ENCODE assay signal across 21 cellular contexts in genomic region chr1:112548540-112548939, GRCh38. TPM values are rescaled to one million over a fixed set of nuclear protein-coding genes. Genes with fewer than 3 reads are reported as not detected.
DNase-seq lines count a peak whose midpoint lies in the region; ATAC-seq, FAIRE-seq and TF ChIP-seq lines count a peak whose summit lies in the region.
"Had no signal": no experiment of that assay in that cellular context is flagged by ENCODE, and none has a peak within 500 bp of the region (broad histone marks: within the 10 kb centered on the region; RNA-seq: fewer than 3 reads in every experiment).

No MANE protein-coding gene starts in this region.

- no peaks in the 10 kb centered on the region for H4K20me1 ChIP-seq in PC-3 (ENCODE audit: low read length)
- H4K20me1 ChIP-seq: BLaER1 treated with 17β-estradiol and CSF1 and Interleukin-3, amounts not matched to agents 10 nM and 100 nM had no signal

- H3K9me2 ChIP-seq in PC-3 (replicated peaks; ENCODE audit: low read length), result no peaks in the 10 kb centered on the region

- H3K79me2 ChIP-seq in PC-3 (ENCODE audit: low read length), result no peaks in the 10 kb centered on the region

- no peak for TF ChIP-seq CTCF in PC-3 (conservative IDR thresholded peaks at IDR 0.05; ENCODE audit: low read depth, low read length)

- no peak overlapping the region for H2AFZ ChIP-seq in PC-3 (ENCODE audit: low read length)

- peak; percentile 70 for ATAC-seq in PC-3
- no peak for ATAC-seq in sciatic nerve
- no peak for ATAC-seq in SK-N-SH treated with all-trans-retinoic acid at 6 μM for 48 hours
- ATAC-seq: A549, HepG2 had no signal

- H3K27ac ChIP-seq in PC-3 (ENCODE audit: low read length) (no peak overlapping the region), mucosa of rectum (ENCODE audit: low read depth in 2 of 2, low read length in 2 of 2) (peak overlapping the region; percentile 75 to 76)
- H3K27ac ChIP-seq: A549; BLaER1 treated with 17β-estradiol and CSF1 and Interleukin-3, amounts not matched to agents 10 nM and 100 nM; SJSA1 had no signal

- H3K36me3 ChIP-seq in PC-3 (ENCODE audit: low read depth, low read length) (no peaks in the 10 kb centered on the region), mucosa of rectum (ENCODE audit: control insufficient read depth in 2 of 2, insufficient read depth in 2 of 2, low read length in 2 of 2) (peaks cover 0 to 5% of the 10 kb centered on the region in 2 donors)

- no TSS peak for BruUV-seq in PC-3 (replicated peaks; lab: Mats Ljungman, UMichigan)

- H3K4me3 ChIP-seq in PC-3 (ENCODE audit: low read length), result no peak overlapping the region
- peak overlapping the region; percentile 32 to 37 for H3K4me3 ChIP-seq in mucosa of rectum (ENCODE audit: low read length in 2 of 2)
- H3K4me3 ChIP-seq: A549; BLaER1 treated with 17β-estradiol and CSF1 and Interleukin-3, amounts not matched to agents 10 nM and 100 nM; SJSA1 had no signal

- H3K9me3 ChIP-seq in PC-3 (ENCODE audit: low read length) (no peaks in the 10 kb centered on the region), mucosa of rectum (ENCODE audit: control insufficient read depth in 2 of 2, low read length in 2 of 2) (no peaks in the 10 kb centered on the region)
- H3K9me3 ChIP-seq: A549; BLaER1 treated with 17β-estradiol and CSF1 and Interleukin-3, amounts not matched to agents 10 nM and 100 nM; SJSA1 had no signal

- peaks cover 3% of the 10 kb centered on the region for H3F3A ChIP-seq in PC-3 (ENCODE audit: low read length, unreplicated experiment)

- intact Hi-C loops in PC-3 (cut with micrococcal nuclease) (no loop called here), sciatic nerve (cut with DNase I) (no loop called here)

- DNase-seq in CMK (ENCODE audit: low read depth) (peak; percentile 2), PC-3 (no peak), sciatic nerve (ENCODE audit: low spot score) (no peak), NCI-H2227 (lab: John Stamatoyannopoulos, UW; ENCODE audit: unreplicated experiment) (no peak)
- no peak for DNase-seq in stimulated activated CD4-positive, alpha-beta T cell treated with anti-CD3 and anti-CD28 coated beads, Interleukin-15, amount 100 ng/mL, for 24 hours
- DNase-seq: COR-L47; GOT3; Karpas-422; MM.1S; NCI-H1105; NCI-H1694 treated with DMSO at 0.1 percent for 48 hours; NCI-H446; NCI-H69; NK-92 treated with Interleukin-12 subunit alpha and Interleukin-12 subunit beta, amount 100 ng/mL, for 24 hours had no signal

- FAIRE-seq in colon (lab: Jason Lieb, UNC), result peak; percentile 92
- FAIRE-seq: A549, HepG2 had no signal

- CTCF ChIA-PET in PC-3 (lab: Charles Lee), result no interaction called here

- POLR2A ChIA-PET in PC-3 (lab: Charles Lee; ENCODE audit: unreplicated experiment), result interaction anchor here (0.6 kb wide), 2 partner anchors 125 to 408 kb away, joined by 3 to 7 read pairs; no protein-coding TSS in a partner anchor

- H3K9ac ChIP-seq in PC-3 (ENCODE audit: low read length) (no peak overlapping the region), mucosa of rectum (ENCODE audit: low read depth in 1 of 2, low read length in 2 of 2) (no peak overlapping the region)
- H3K9ac ChIP-seq: BLaER1 treated with 17β-estradiol and CSF1 and Interleukin-3, amounts not matched to agents 10 nM and 100 nM had no signal

- no peaks in the 10 kb centered on the region for H3K27me3 ChIP-seq in PC-3 (ENCODE audit: low read length)
- no peaks in the 10 kb centered on the region for H3K27me3 ChIP-seq in mucosa of rectum (ENCODE audit: control insufficient read depth in 2 of 2, insufficient read depth in 2 of 2, low read length in 2 of 2)
- H3K27me3 ChIP-seq: BLaER1 treated with 17β-estradiol and CSF1 and Interleukin-3, amounts not matched to agents 10 nM and 100 nM; SJSA1 had no signal

- no peak overlapping the region for H3K4me2 ChIP-seq in PC-3 (ENCODE audit: low read length)
- H3K4me2 ChIP-seq: A549; BLaER1 treated with 17β-estradiol and CSF1 and Interleukin-3, amounts not matched to agents 10 nM and 100 nM had no signal

- H3K4me1 ChIP-seq in PC-3 (ENCODE audit: insufficient read depth, low read length), result peaks cover 20% of the 10 kb centered on the region
- peaks cover 2 to 13% of the 10 kb centered on the region in 2 donors for H3K4me1 ChIP-seq in mucosa of rectum (ENCODE audit: control insufficient read depth in 2 of 2, insufficient read depth in 2 of 2, low read length in 2 of 2)

TF ChIP-seq in SK-N-SH treated with all-trans-retinoic acid at 6 μM for 48 hours, 23 proteins besides CTCF, POLR2A, EP300 and RAD21:
- TF ChIP-seq CSDC2 (CRISPR knock-in tag; IDR thresholded peaks at IDR 0.05) (no peak), OSR1 (CRISPR knock-in tag; IDR thresholded peaks at IDR 0.05) (no peak), CREB5 (CRISPR knock-in tag; IDR thresholded peaks at IDR 0.05; ENCODE audit: low read depth) (no peak), ZFP3 (CRISPR knock-in tag; IDR thresholded peaks at IDR 0.05) (no peak), PPARA (CRISPR knock-in tag; IDR thresholded peaks at IDR 0.05; ENCODE audit: borderline replicate concordance) (no peak), RARB (CRISPR knock-in tag; IDR thresholded peaks at IDR 0.05) (no peak), PATZ1 (CRISPR knock-in tag; IDR thresholded peaks at IDR 0.05; ENCODE audit: borderline replicate concordance) (no peak), TCF4 (CRISPR knock-in tag; IDR thresholded peaks at IDR 0.05; ENCODE audit: borderline replicate concordance) (no peak)
TF ChIP-seq in SK-N-SH treated with all-trans-retinoic acid at 6 μM for 48 hours: peak in this region for 0.

RNA-seq across cellular contexts. Expression of gene WNT2B, which starts 39.8 kb away (rescaled TPM):
- total RNA-seq in PC-3 (2014; rRNA removed) (0.46 and 0.55 TPM in 2 replicates), sciatic nerve (10.9 TPM)
